Comparison of ENCODE assay signal across 21 cellular contexts in the genomic region with DNA sequence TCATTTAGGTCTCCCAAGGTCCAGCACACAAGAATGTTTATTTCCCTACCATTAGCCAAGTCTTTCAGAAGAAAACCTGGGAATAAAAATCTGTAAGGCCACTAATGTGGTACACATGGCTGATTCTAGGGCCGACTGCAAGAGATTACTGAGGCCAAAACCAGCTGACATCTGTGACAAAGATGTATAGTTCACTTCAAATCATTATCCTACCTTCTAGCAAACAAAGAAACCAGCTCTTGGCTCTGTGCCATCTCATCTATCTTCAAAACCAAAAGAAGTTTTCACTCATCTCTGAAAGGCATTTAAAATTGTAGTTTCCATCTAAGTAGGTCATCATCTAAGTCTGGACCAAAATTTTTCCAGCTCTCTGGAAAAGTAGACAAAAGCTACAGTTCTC. TPM values are rescaled to one million over a fixed set of nuclear protein-coding genes. Genes with fewer than 3 reads are reported as not detected.
"Had no signal": no experiment of that assay in that cellular context is flagged by ENCODE, and none has a peak within 500 bp of the region (broad histone marks: within the 10 kb centered on the region; RNA-seq: fewer than 3 reads in every experiment).

No MANE protein-coding gene starts in this region.

- H3K9me3 ChIP-seq: esophagus squamous epithelium, mucosa of descending colon, prostate gland, right atrium auricular region had no signal

- H3K36me3 ChIP-seq: esophagus squamous epithelium, neural progenitor cell, prostate gland, right atrium auricular region, WERI-Rb-1 had no signal

- H3K27ac ChIP-seq: esophagus squamous epithelium, neural progenitor cell, prostate gland, right atrium auricular region, WERI-Rb-1 had no signal

- DNase-seq: activated CD4-positive, alpha-beta T cell treated with anti-CD3 and anti-CD28 coated beads for 1 hour; activated CD8-positive, alpha-beta memory T cell treated with anti-CD3 and anti-CD28 coated beads for 24 hours; activated CD8-positive, alpha-beta memory T cell treated with anti-CD3 and anti-CD28 coated beads, Interleukin-2, amount 50 U/mL, for 48 hours; activated effector memory CD4-positive, alpha-beta T cell treated with Interleukin-2 at 50 U/mL for 16 hours; activated naive CD4-positive, alpha-beta T cell treated with anti-CD3 and anti-CD28 coated beads, Interleukin-2, amount 50 U/mL, for 16 hours; activated T-cell treated with anti-CD3 and anti-CD28 coated beads, Interleukin-2, amount 50 U/mL, for 48 hours; aorta; effector memory CD4-positive, alpha-beta T cell; esophagus squamous epithelium; mesenchymal stem cell; naive B cell; stimulated activated CD4-positive, alpha-beta T cell treated with anti-CD3 and anti-CD28 coated beads, Interleukin-12 subunit alpha, Interleukin-12 subunit beta, amount 100 ng/mL, for 4 hours; stimulated activated CD4-positive, alpha-beta T cell treated with anti-CD3 and anti-CD28 coated beads, Interleukin-1b, Interleukin-23, amount 100 ng/mL, for 48 hours; stimulated activated CD8-positive, alpha-beta memory T cell treated with anti-CD3 and anti-CD28 coated beads, Interleukin-4, amount 100 ng/mL, for 48 hours; stimulated activated naive CD4-positive, alpha-beta T cell; WERI-Rb-1 had no signal

- ATAC-seq: mucosa of descending colon had no signal

- H3K4me3 ChIP-seq: esophagus squamous epithelium, mucosa of descending colon, neural progenitor cell, prostate gland, right atrium auricular region had no signal

- H3K4me2 ChIP-seq: neural progenitor cell had no signal

- H3K9ac ChIP-seq: neural progenitor cell had no signal

- H3K27me3 ChIP-seq: neural progenitor cell, right atrium auricular region had no signal

- H2AFZ ChIP-seq: neural progenitor cell had no signal

- H3K4me1 ChIP-seq: esophagus squamous epithelium, prostate gland, right atrium auricular region had no signal

RNA-seq across cellular contexts. Expression of gene ERC2, which starts 43.9 kb away (rescaled TPM):
- polyA plus RNA-seq: aorta, liver had no signal
